1 cellular context compared by ENCODE assay signal in genomic region chr15:68551296-68551635, GRCh38.
TF ChIP-seq lines count a peak whose summit lies in the region.

No MANE protein-coding gene starts in this region.

TF ChIP-seq in IMR-90, 13 proteins besides CTCF, POLR2A, EP300 and RAD21:
- TF ChIP-seq RFX5 (IDR thresholded peaks at IDR 0.05; ENCODE audit: low read depth, low read length) (no peak), BHLHE40 (IDR thresholded peaks at IDR 0.05; ENCODE audit: low read depth, low read length) (no peak), MAZ (IDR thresholded peaks at IDR 0.05; ENCODE audit: borderline replicate concordance, low read depth, low read length) (no peak), SMC3 (IDR thresholded peaks at IDR 0.05; ENCODE audit: low read depth, low read length) (no peak), NFE2L2 (IDR thresholded peaks at IDR 0.05; ENCODE audit: low read depth, low read length) (no peak), CHD1 (IDR thresholded peaks at IDR 0.05; ENCODE audit: low read depth, low read length) (no peak), RCOR1 (IDR thresholded peaks at IDR 0.05; ENCODE audit: insufficient replicate concordance, low read length) (no peak), FOS (IDR thresholded peaks at IDR 0.05; ENCODE audit: low read depth, low read length) (no peak), MAFK (IDR thresholded peaks at IDR 0.05; ENCODE audit: low read depth, low read length) (no peak), MXI1 (IDR thresholded peaks at IDR 0.05; ENCODE audit: borderline replicate concordance, low read depth, low read length) (no peak), CEBPB (IDR thresholded peaks at IDR 0.05; ENCODE audit: low read depth, low read length) (no peak)
- TF ChIP-seq, protein P1, sequence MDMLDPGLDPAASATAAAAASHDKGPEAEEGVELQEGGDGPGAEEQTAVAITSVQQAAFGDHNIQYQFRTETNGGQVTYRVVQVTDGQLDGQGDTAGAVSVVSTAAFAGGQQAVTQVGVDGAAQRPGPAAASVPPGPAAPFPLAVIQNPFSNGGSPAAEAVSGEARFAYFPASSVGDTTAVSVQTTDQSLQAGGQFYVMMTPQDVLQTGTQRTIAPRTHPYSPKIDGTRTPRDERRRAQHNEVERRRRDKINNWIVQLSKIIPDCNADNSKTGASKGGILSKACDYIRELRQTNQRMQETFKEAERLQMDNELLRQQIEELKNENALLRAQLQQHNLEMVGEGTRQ (IDR thresholded peaks at IDR 0.05; ENCODE audit: low read depth, low read length): no peak
- TF ChIP-seq, protein P2, sequence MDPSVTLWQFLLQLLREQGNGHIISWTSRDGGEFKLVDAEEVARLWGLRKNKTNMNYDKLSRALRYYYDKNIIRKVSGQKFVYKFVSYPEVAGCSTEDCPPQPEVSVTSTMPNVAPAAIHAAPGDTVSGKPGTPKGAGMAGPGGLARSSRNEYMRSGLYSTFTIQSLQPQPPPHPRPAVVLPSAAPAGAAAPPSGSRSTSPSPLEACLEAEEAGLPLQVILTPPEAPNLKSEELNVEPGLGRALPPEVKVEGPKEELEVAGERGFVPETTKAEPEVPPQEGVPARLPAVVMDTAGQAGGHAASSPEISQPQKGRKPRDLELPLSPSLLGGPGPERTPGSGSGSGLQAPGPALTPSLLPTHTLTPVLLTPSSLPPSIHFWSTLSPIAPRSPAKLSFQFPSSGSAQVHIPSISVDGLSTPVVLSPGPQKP (IDR thresholded peaks at IDR 0.05; ENCODE audit: borderline replicate concordance, low read depth, low read length): no peak
